Comparison of ENCODE assay signal across 1 cellular context in the genomic region with DNA sequence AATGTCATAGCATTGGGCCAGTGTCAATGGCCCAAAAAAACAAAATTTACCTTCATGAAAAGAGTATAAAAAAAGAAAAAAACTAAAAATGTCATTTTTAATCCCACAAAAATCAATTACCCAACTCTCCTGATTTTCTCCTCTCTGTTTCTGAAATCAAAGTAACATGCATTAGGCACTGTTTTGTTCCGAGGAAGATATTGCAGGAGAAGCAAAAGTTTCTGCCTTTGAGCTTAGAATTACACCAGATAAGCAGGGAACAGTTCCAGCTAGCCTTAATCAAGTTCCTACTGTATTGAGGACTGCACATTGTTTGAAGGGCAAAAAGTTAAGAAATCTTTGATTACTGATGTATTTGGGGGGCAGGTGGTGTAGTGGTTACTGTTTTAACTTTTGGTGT.
TF ChIP-seq lines count a peak whose summit lies in the region.

No MANE protein-coding gene starts in this region.

TF ChIP-seq in WTC11, 78 proteins besides CTCF, POLR2A, EP300 and RAD21 (continued from another document):
- TF ChIP-seq, protein P1, sequence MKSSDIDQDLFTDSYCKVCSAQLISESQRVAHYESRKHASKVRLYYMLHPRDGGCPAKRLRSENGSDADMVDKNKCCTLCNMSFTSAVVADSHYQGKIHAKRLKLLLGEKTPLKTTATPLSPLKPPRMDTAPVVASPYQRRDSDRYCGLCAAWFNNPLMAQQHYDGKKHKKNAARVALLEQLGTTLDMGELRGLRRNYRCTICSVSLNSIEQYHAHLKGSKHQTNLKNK (CRISPR knock-in tag; IDR thresholded peaks at IDR 0.05), result no peak
- TF ChIP-seq TCF7 (CRISPR knock-in tag; IDR thresholded peaks at IDR 0.05; ENCODE audit: low read depth) (no peak), CREB1 (CRISPR knock-in tag; IDR thresholded peaks at IDR 0.05) (no peak)
